20 cellular contexts compared by ENCODE assay signal in the genomic region with DNA sequence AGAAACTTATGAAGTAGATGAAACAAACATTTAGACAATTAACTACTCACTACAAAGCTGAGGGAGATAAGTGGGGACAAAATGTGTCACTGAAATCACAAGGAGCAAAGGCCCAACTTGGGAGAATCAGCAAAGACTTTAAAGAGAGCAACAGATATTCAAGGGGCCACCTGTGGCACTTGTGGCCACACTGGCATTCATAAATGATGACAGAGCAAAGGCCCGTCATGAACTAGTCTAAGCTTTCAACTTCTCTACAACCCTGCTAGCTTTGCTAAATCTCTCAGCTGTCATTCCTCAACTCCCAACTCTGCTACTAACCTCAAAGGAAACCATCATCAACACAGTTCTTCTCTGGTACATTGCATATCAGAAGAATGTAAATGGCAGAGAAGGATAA.
DNase-seq lines count a peak whose midpoint lies in the region; ATAC-seq, FAIRE-seq and TF ChIP-seq lines count a peak whose summit lies in the region.
"Had no signal": no experiment of that assay in that cellular context is flagged by ENCODE, and none has a peak within 500 bp of the region (broad histone marks: within the 10 kb centered on the region; RNA-seq: fewer than 3 reads in every experiment).

No MANE protein-coding gene starts in this region.

- intact Hi-C loops in HepG2 (cut with micrococcal nuclease; ENCODE audit: unreplicated experiment) = no loop called here

- peaks cover 2% of the 10 kb centered on the region for H3K36me3 Mint-ChIP-seq in memory B cell
- H3K36me3 Mint-ChIP-seq in activated T-cell treated with anti-CD3 and anti-CD28 coated beads, Interleukin-2, amount 50 U/mL, for 4 hours (ENCODE audit: insufficient read depth) = peaks cover 3% of the 10 kb centered on the region

- H3K36me3 ChIP-seq in liver (ENCODE audit: control insufficient read depth in 4 of 4, insufficient read depth in 3 of 4, low read depth in 1 of 4, low read length in 3 of 4) = no peaks in the 10 kb centered on the region
- no peaks in the 10 kb centered on the region; a peak in 1 of 5 replicates for H3K36me3 ChIP-seq in HepG2 (replicated peaks in 1 of 2; ENCODE audit: control insufficient read depth in 1 of 2, insufficient read depth in 2 of 2, low read length in 2 of 2)

- CTCF ChIA-PET in HepG2 (lab: Yijun Ruan, JAX; ENCODE audit: low intra/inter-chr PET ratio, low total read pairs) = no interaction called here

- H3K9ac ChIP-seq in liver (ENCODE audit: low read depth in 1 of 2, low read length in 2 of 2) = no peak overlapping the region
- no peak overlapping the region for H3K9ac ChIP-seq in HepG2 (ENCODE audit: insufficient read depth, low read depth, low read length)

- H3K27me3 ChIP-seq in liver (ENCODE audit: control insufficient read depth in 4 of 4, insufficient read depth in 4 of 4, low read length in 3 of 4) = no peaks in the 10 kb centered on the region
- H3K27me3 ChIP-seq in HepG2 (ENCODE audit: control insufficient read depth in 1 of 2, insufficient read depth in 2 of 2, low read length in 2 of 2) = no peaks in the 10 kb centered on the region

- no peak for TF ChIP-seq POLR2A in HepG2 (IDR thresholded peaks at IDR 0.05; ENCODE audit: insufficient read depth in 1 of 2, low read depth in 2 of 2, low read length in 2 of 2)
- TF ChIP-seq POLR2A in GM18505 (IDR thresholded peaks at IDR 0.05; ENCODE audit: borderline replicate concordance, extremely low read depth, insufficient read depth, insufficient read length) = no peak

- no peak overlapping the region for H3K4me3 ChIP-seq in liver (ENCODE audit: low read depth in 1 of 3, low read length in 3 of 3)
- no peak overlapping the region for H3K4me3 ChIP-seq in HepG2 (replicated peaks in 1 of 3; ENCODE audit: insufficient read depth in 1 of 3, low read depth in 2 of 3, low read length in 3 of 3)

- in situ Hi-C loops in HepG2 (cut with HindIII; ENCODE audit: extremely low pct_ligation_motif_present, low pct_unique_long_range_greater_than_20kb) = no loop called here

- H3K9me3 ChIP-seq in liver (ENCODE audit: control insufficient read depth in 4 of 4, low read length in 3 of 4) (no peaks in the 10 kb centered on the region), HepG2 (ENCODE audit: low read length) (no peaks in the 10 kb centered on the region)

- H2AFZ ChIP-seq in HepG2 (ENCODE audit: low read length) = no peak overlapping the region

- TF ChIP-seq CTCF in liver (IDR thresholded peaks at IDR 0.05; ENCODE audit: low read depth, low read length, missing input control) = no peak
- TF ChIP-seq CTCF in HepG2 (CRISPR knock-in tag; IDR thresholded peaks at IDR 0.05) = no peak

- H3K4me3 Mint-ChIP-seq in memory B cell = no peak overlapping the region
- H3K4me3 Mint-ChIP-seq in activated T-cell treated with anti-CD3 and anti-CD28 coated beads, Interleukin-2, amount 50 U/mL, for 4 hours = no peak overlapping the region
- H3K4me3 Mint-ChIP-seq: CD14-positive monocyte; CD8-positive, alpha-beta T cell had no signal

- peak overlapping the region; percentile 67 to 75 for H3K27ac ChIP-seq in liver (ENCODE audit: low read depth in 1 of 2, low read length in 2 of 2)
- no peak overlapping the region for H3K27ac ChIP-seq in HepG2 (ENCODE audit: extremely low read length, insufficient read depth, low read length)
- H3K27ac ChIP-seq: 22Rv1 had no signal

- H4K20me1 ChIP-seq in HepG2 (ENCODE audit: insufficient read depth, low read length) = no peaks in the 10 kb centered on the region

- POLR2A ChIA-PET in HepG2 (lab: Yijun Ruan, JAX) = interaction anchor here (2.3 kb wide), 1 partner anchor 9 kb away, joined by 10 read pairs; no protein-coding TSS in a partner anchor

- TF ChIP-seq RAD21 in liver (IDR thresholded peaks at IDR 0.05) = no peak
- TF ChIP-seq RAD21 in HepG2 (CRISPR knock-in tag; IDR thresholded peaks at IDR 0.05) = no peak

- no peaks in the 10 kb centered on the region for H3K79me2 ChIP-seq in HepG2 (ENCODE audit: insufficient read depth, low read length)

- H3K4me2 ChIP-seq in HepG2 (ENCODE audit: low read depth, low read length) = no peak overlapping the region

- DNase-seq in HepG2 (ENCODE audit: low spot score) = no peak
- peak; percentile 81 for DNase-seq in RPMI8226
- DNase-seq in memory B cell (ENCODE audit: low spot score in 2 of 2) = no peak
- no peak for DNase-seq in NCI-H1048 (lab: John Stamatoyannopoulos, UW)
- DNase-seq in activated T-cell treated with anti-CD3 and anti-CD28 coated beads, Interleukin-2, amount 50 U/mL, for 4 hours = no peak
- DNase-seq: CD8-positive, alpha-beta T cell; COR-L47; DMS153; DMS79 treated with DMSO at 0.1 percent for 48 hours; EL had no signal

- no TSS peak for BruUV-seq in HepG2 (replicated peaks; lab: Mats Ljungman, UMichigan)

- TF ChIP-seq EP300 in HepG2 (IDR thresholded peaks at IDR 0.05; ENCODE audit: low read depth in 2 of 2, low read length in 2 of 2) (no peak), HepG2 (CRISPR knock-in tag; IDR thresholded peaks at IDR 0.05; ENCODE audit: borderline replicate concordance) (no peak)

- peaks cover 3% of the 10 kb centered on the region for H3K4me1 Mint-ChIP-seq in memory B cell
- no peaks in the 10 kb centered on the region for H3K4me1 Mint-ChIP-seq in activated T-cell treated with anti-CD3 and anti-CD28 coated beads, Interleukin-2, amount 50 U/mL, for 4 hours (ENCODE audit: low read depth)

- H3K4me1 ChIP-seq in liver (ENCODE audit: control insufficient read depth in 4 of 4, insufficient read depth in 4 of 4, low read length in 3 of 4) = peaks cover 2 to 61% (median 29%) of the 10 kb centered on the region in 4 donors
- peaks cover 67% of the 10 kb centered on the region for H3K4me1 ChIP-seq in HepG2 (ENCODE audit: insufficient read depth, low read length)

- H3K27me3 Mint-ChIP-seq in memory B cell = no peaks in the 10 kb centered on the region
- H3K27me3 Mint-ChIP-seq in activated T-cell treated with anti-CD3 and anti-CD28 coated beads, Interleukin-2, amount 50 U/mL, for 4 hours (ENCODE audit: low read depth) = no peaks in the 10 kb centered on the region

- H3K9me3 Mint-ChIP-seq in memory B cell = no peaks in the 10 kb centered on the region
- no peaks in the 10 kb centered on the region for H3K9me3 Mint-ChIP-seq in activated T-cell treated with anti-CD3 and anti-CD28 coated beads, Interleukin-2, amount 50 U/mL, for 4 hours
- H3K9me3 Mint-ChIP-seq: CD8-positive, alpha-beta T cell had no signal

- peak overlapping the region; percentile 21 for H3K27ac Mint-ChIP-seq in memory B cell
- H3K27ac Mint-ChIP-seq: CD8-positive, alpha-beta T cell had no signal

- no peak for FAIRE-seq in HepG2 (lab: Jason Lieb, UNC)
- FAIRE-seq: D721Med, G401.6, GM12891, GM19239 had no signal

- WGBS in liver = 85% methylated on average over 1 of the region's 1 CpG
- WGBS in HepG2 (ENCODE audit: low lambda C conversion rate) = 100% methylated on average over 1 of the region's 1 CpG

- ATAC-seq in HepG2 (no peak), memory B cell (ENCODE audit: low read depth) (no peak), GM18505 (IDR thresholded peaks at IDR 0.05; ENCODE audit: unreplicated experiment) (no peak), GM21447 (IDR thresholded peaks at IDR 0.05; ENCODE audit: unreplicated experiment) (no peak)
- no peak for ATAC-seq in activated T-cell treated with anti-CD3 and anti-CD28 coated beads, Interleukin-2, amount 50 U/mL, for 4 hours
- ATAC-seq: CD8-positive, alpha-beta T cell; HCT116 had no signal

TF ChIP-seq in liver, 16 proteins besides CTCF, POLR2A, EP300 and RAD21 (continues in another document):
- TF ChIP-seq, protein P1, sequence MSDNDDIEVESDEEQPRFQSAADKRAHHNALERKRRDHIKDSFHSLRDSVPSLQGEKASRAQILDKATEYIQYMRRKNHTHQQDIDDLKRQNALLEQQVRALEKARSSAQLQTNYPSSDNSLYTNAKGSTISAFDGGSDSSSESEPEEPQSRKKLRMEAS (IDR thresholded peaks at IDR 0.05) = no peak
- TF ChIP-seq HNF4A (conservative IDR thresholded peaks at IDR 0.05) (no peak), NR2F2 (IDR thresholded peaks at IDR 0.05) (no peak)
- TF ChIP-seq, protein P2, sequence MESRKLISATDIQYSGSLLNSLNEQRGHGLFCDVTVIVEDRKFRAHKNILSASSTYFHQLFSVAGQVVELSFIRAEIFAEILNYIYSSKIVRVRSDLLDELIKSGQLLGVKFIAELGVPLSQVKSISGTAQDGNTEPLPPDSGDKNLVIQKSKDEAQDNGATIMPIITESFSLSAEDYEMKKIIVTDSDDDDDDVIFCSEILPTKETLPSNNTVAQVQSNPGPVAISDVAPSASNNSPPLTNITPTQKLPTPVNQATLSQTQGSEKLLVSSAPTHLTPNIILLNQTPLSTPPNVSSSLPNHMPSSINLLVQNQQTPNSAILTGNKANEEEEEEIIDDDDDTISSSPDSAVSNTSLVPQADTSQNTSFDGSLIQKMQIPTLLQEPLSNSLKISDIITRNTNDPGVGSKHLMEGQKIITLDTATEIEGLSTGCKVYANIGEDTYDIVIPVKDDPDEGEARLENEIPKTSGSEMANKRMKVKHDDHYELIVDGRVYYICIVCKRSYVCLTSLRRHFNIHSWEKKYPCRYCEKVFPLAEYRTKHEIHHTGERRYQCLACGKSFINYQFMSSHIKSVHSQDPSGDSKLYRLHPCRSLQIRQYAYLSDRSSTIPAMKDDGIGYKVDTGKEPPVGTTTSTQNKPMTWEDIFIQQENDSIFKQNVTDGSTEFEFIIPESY (IDR thresholded peaks at IDR 0.05) = no peak

TF ChIP-seq in HepG2, 621 proteins besides CTCF, POLR2A, EP300 and RAD21 (continues in another document):
- TF ChIP-seq ZNF343 (CRISPR knock-in tag; IDR thresholded peaks at IDR 0.05) (no peak), TEAD2 (CRISPR knock-in tag; IDR thresholded peaks at IDR 0.05) (no peak), MEF2D (CRISPR knock-in tag; IDR thresholded peaks at IDR 0.05) (no peak), ZNF7 (CRISPR knock-in tag; IDR thresholded peaks at IDR 0.05) (no peak), ATF7-NPFF (CRISPR knock-in tag; IDR thresholded peaks at IDR 0.05; ENCODE audit: low read depth) (no peak), CHD2 (IDR thresholded peaks at IDR 0.05; ENCODE audit: low read depth, low read length) (no peak), ZNF12 (CRISPR knock-in tag; IDR thresholded peaks at IDR 0.05) (no peak), FLYWCH1 (CRISPR knock-in tag; IDR thresholded peaks at IDR 0.05) (no peak)
- TF ChIP-seq, protein P2 (CRISPR knock-in tag; IDR thresholded peaks at IDR 0.05) = no peak
